ENCODE assay signal across 9 cellular contexts in genomic region chr3:184305577-184305976, GRCh38. TPM values are rescaled to one million over a fixed set of nuclear protein-coding genes. Genes with fewer than 3 reads are reported as not detected.
DNase-seq lines count a peak whose midpoint lies in the region; ATAC-seq and TF ChIP-seq lines count a peak whose summit lies in the region.
"Had no signal": no experiment of that assay in that cellular context is flagged by ENCODE, and none has a peak within 500 bp of the region (broad histone marks: within the 10 kb centered on the region; RNA-seq: fewer than 3 reads in every experiment).

No MANE protein-coding gene starts in this region.

- 38 to 45% methylated on average over 1 of the region's 1 CpG for WGBS in esophagus squamous epithelium, 2 donors

- H3K27me3 ChIP-seq in BJ (ENCODE audit: control insufficient read depth, insufficient read depth, low read length) (no peaks in the 10 kb centered on the region), HCT116 (ENCODE audit: insufficient read depth, low read length) (no peaks in the 10 kb centered on the region), left lung (no peaks in the 10 kb centered on the region), esophagus squamous epithelium (no peaks in the 10 kb centered on the region)

- no peak overlapping the region for H3K9ac ChIP-seq in HCT116 (ENCODE audit: low read length)

- TF ChIP-seq POLR2A in HCT116 (IDR thresholded peaks at IDR 0.05; ENCODE audit: borderline replicate concordance, extremely low read depth, insufficient read depth, insufficient read length) (no peak), esophagus squamous epithelium (IDR thresholded peaks at IDR 0.05) (no peak)

- TF ChIP-seq RAD21 in HCT116 (IDR thresholded peaks at IDR 0.05; ENCODE audit: low read depth), result peak; percentile 56

- DNase-seq in BJ (ENCODE audit: low read depth), result no peak
- no peak for DNase-seq in HCT116 (ENCODE audit: low read depth, low spot score)
- DNase-seq in activated naive CD8-positive, alpha-beta T cell treated with anti-CD3 and anti-CD28 coated beads for 36 hours, result no peak
- DNase-seq in left lung, result no peak
- no peak for DNase-seq in esophagus squamous epithelium (lab: John Stamatoyannopoulos, UW)
- no peak for DNase-seq in NCI-H748 treated with DMSO at 0.1 percent for 48 hours (lab: John Stamatoyannopoulos, UW)

- no peaks in the 10 kb centered on the region for H3K4me1 ChIP-seq in HCT116 (ENCODE audit: control insufficient read depth in 1 of 2, insufficient read depth in 2 of 2, low read length in 2 of 2)
- H3K4me1 ChIP-seq in left lung, result peaks cover 0 to 9% of the 10 kb centered on the region in 2 donors
- peaks cover 0 to 5% (median 2%) of the 10 kb centered on the region in 3 donors for H3K4me1 ChIP-seq in esophagus squamous epithelium

- TF ChIP-seq CTCF in BJ (IDR thresholded peaks at IDR 0.05; ENCODE audit: insufficient read depth, low read depth, low read length), result peak; percentile 41
- peak; percentile 39 to 53 (median 49); a peak in 5 of 6 replicates for TF ChIP-seq CTCF in HCT116 (IDR thresholded peaks at IDR 0.05 in 2 of 3, conservative IDR thresholded peaks at IDR 0.05 in 1 of 3; ENCODE audit: borderline replicate concordance in 1 of 3, insufficient read depth in 1 of 3, low read depth in 2 of 3, low read length in 2 of 3)
- no peak for TF ChIP-seq CTCF in left lung (IDR thresholded peaks at IDR 0.05)
- TF ChIP-seq CTCF in esophagus squamous epithelium (IDR thresholded peaks at IDR 0.05), result peak in 3 of 6 experiments; percentile 18 to 44 (median 37)

- H3K27ac ChIP-seq in HCT116 (ENCODE audit: low read depth, low read length) (no peak overlapping the region), left lung (no peak overlapping the region), esophagus squamous epithelium (no peak overlapping the region)

- H3K27ac Mint-ChIP-seq in activated naive CD8-positive, alpha-beta T cell treated with anti-CD3 and anti-CD28 coated beads for 36 hours, result peak overlapping the region; percentile 69

- H3K9me3 ChIP-seq in HCT116 (ENCODE audit: control insufficient read depth in 1 of 2, insufficient read depth in 1 of 2, low read depth in 1 of 2, low read length in 2 of 2) (no peaks in the 10 kb centered on the region), left lung (no peaks in the 10 kb centered on the region), esophagus squamous epithelium (no peaks in the 10 kb centered on the region)

- no TSS peak for BruUV-seq in HCT116 (replicated peaks; lab: Mats Ljungman, UMichigan)

- CTCF ChIA-PET in BJ (lab: Yijun Ruan, JAX), result interaction anchor here (0.6 to 1.9 kb wide), 3 partner anchors 34 to 404 kb away, joined by 3 to 6 read pairs (median 3); no protein-coding TSS in a partner anchor
- CTCF ChIA-PET in HCT116 (lab: Charles Lee), result no interaction called here

- no peaks in the 10 kb centered on the region for H4K20me1 ChIP-seq in HCT116 (ENCODE audit: insufficient read depth)

- RAD21 ChIA-PET in HCT116 (lab: Charles Lee; ENCODE audit: low non-redundant PET in 1 of 2, low total read pairs in 2 of 2, uncharacterized antibody in 2 of 2, unreplicated experiment in 2 of 2), result interaction anchor here in 1 of 2 experiments (0.7 kb wide), 1 partner anchor 102 kb away, joined by 6 read pairs; no protein-coding TSS in a partner anchor

- H3K4me3 ChIP-seq in BJ (ENCODE audit: low read depth, low read length) (no peak overlapping the region), HCT116 (replicated peaks in 1 of 2; ENCODE audit: low read depth in 1 of 2, low read length in 2 of 2) (no peak overlapping the region), left lung (no peak overlapping the region), esophagus squamous epithelium (no peak overlapping the region)

- no peaks in the 10 kb centered on the region for H3K9me3 Mint-ChIP-seq in activated naive CD8-positive, alpha-beta T cell treated with anti-CD3 and anti-CD28 coated beads for 36 hours
- H3K9me3 Mint-ChIP-seq: activated naive CD4-positive, alpha-beta T cell treated with anti-CD3 and anti-CD28 coated beads, Interleukin-2, amount 50 U/mL, for 24 hours had no signal

- H3K36me3 ChIP-seq in BJ (ENCODE audit: control insufficient read depth, insufficient read depth, low read length), result peaks cover 38% of the 10 kb centered on the region
- H3K36me3 ChIP-seq in HCT116 (ENCODE audit: control insufficient read depth in 1 of 2, insufficient read depth in 2 of 2, low read length in 2 of 2), result peaks cover 63 to 71% of the 10 kb centered on the region in 2 experiments
- peaks cover 7 to 98% of the 10 kb centered on the region in 2 donors for H3K36me3 ChIP-seq in left lung
- H3K36me3 ChIP-seq in esophagus squamous epithelium, result peaks cover 38 to 94% (median 66%) of the 10 kb centered on the region in 3 donors

- ATAC-seq in HCT116, result peak; percentile 83
- peak; percentile 46 for ATAC-seq in left lung
- ATAC-seq in GM21619 (IDR thresholded peaks at IDR 0.05; ENCODE audit: unreplicated experiment), result no peak
- no peak for ATAC-seq in GM19455 (IDR thresholded peaks at IDR 0.05; ENCODE audit: unreplicated experiment)

- peaks cover 32% of the 10 kb centered on the region for H3K4me1 Mint-ChIP-seq in activated naive CD8-positive, alpha-beta T cell treated with anti-CD3 and anti-CD28 coated beads for 36 hours

- H3K4me2 ChIP-seq in HCT116 (ENCODE audit: low read length), result no peak overlapping the region

- intact Hi-C loops in HCT116 (cut with micrococcal nuclease) (no loop called here), left lung (cut with DNase I) (no loop called here), esophagus squamous epithelium (cut with DNase I) (loop anchor here (10.0 kb wide), 1 partner anchor 49 kb away; no protein-coding TSS in a partner anchor)

- no peaks in the 10 kb centered on the region for H3K9me2 ChIP-seq in HCT116 (ENCODE audit: insufficient read depth)

- peaks cover 40% of the 10 kb centered on the region for H3K79me2 ChIP-seq in HCT116 (ENCODE audit: insufficient read depth, low read length)

- no peaks in the 10 kb centered on the region for H3K27me3 Mint-ChIP-seq in activated naive CD8-positive, alpha-beta T cell treated with anti-CD3 and anti-CD28 coated beads for 36 hours
- H3K27me3 Mint-ChIP-seq: activated naive CD4-positive, alpha-beta T cell treated with anti-CD3 and anti-CD28 coated beads, Interleukin-2, amount 50 U/mL, for 24 hours had no signal

- H3K36me3 Mint-ChIP-seq in activated naive CD8-positive, alpha-beta T cell treated with anti-CD3 and anti-CD28 coated beads for 36 hours, result peaks cover 55% of the 10 kb centered on the region

- no peak overlapping the region for H2AFZ ChIP-seq in HCT116 (ENCODE audit: low read depth, low read length, poor library complexity, severe bottlenecking)

- POLR2A ChIA-PET in BJ (lab: Charles Lee), result no interaction called here
- POLR2A ChIA-PET in HCT116 (lab: Charles Lee), result no interaction called here

- no peak overlapping the region for H3K4me3 Mint-ChIP-seq in activated naive CD8-positive, alpha-beta T cell treated with anti-CD3 and anti-CD28 coated beads for 36 hours
- H3K4me3 Mint-ChIP-seq: activated naive CD4-positive, alpha-beta T cell treated with anti-CD3 and anti-CD28 coated beads, Interleukin-2, amount 50 U/mL, for 24 hours had no signal

TF ChIP-seq in HCT116, 20 proteins besides CTCF, POLR2A, EP300 and RAD21 (continues in another document):
- TF ChIP-seq TCF7L2 (IDR thresholded peaks at IDR 0.05; ENCODE audit: borderline replicate concordance, extremely low read depth, insufficient read depth, insufficient read length), result no peak

RNA-seq across cellular contexts. Expression of gene PSMD2, which starts 6.5 kb away (rescaled TPM):
- polyA plus RNA-seq in BJ (2011; rRNA removed), result 262 and 330 TPM in 2 replicates
- 366 and 510 TPM in 2 replicates for polyA minus RNA-seq in BJ (2011; rRNA and poly(A)+ RNA removed)
- total RNA-seq in HCT116 (2021; ENCODE audit: unreplicated experiment) (402 TPM), left lung (100 to 1,000 TPM; 195 to 263 TPM), esophagus squamous epithelium (100 to 1,000 TPM; 209 to 362 (median 235) TPM)
- polyA plus RNA-seq in HCT116 (2012), result 346 and 369 TPM in 2 replicates
- total RNA-seq in activated naive CD8-positive, alpha-beta T cell treated with anti-CD3 and anti-CD28 coated beads for 36 hours, result 100 to 1,000 TPM; 257 to 282 TPM

RNA-seq across cellular contexts. Expression of gene EIF4G1, which starts 8.8 kb away (rescaled TPM):
- 222 and 370 TPM in 2 replicates for polyA plus RNA-seq in BJ (2011; rRNA removed)
- 187 and 236 TPM in 2 replicates for polyA minus RNA-seq in BJ (2011; rRNA and poly(A)+ RNA removed)
- 496 TPM for total RNA-seq in HCT116 (2021; ENCODE audit: unreplicated experiment)
- polyA plus RNA-seq in HCT116 (2012), result 272 and 284 TPM in 2 replicates
- total RNA-seq in activated naive CD8-positive, alpha-beta T cell treated with anti-CD3 and anti-CD28 coated beads for 36 hours, result 100 to 1,000 TPM; 644 to 660 TPM
- 100 to 1,000 TPM; 336 to 406 TPM for total RNA-seq in left lung
- 100 to 1,000 TPM; 272 to 462 (median 352) TPM for total RNA-seq in esophagus squamous epithelium

RNA-seq across cellular contexts. Expression of gene ECE2, which starts 29.8 kb away (rescaled TPM):
- polyA plus RNA-seq in BJ (2011; rRNA removed), result not detected in 2 replicates
- polyA minus RNA-seq in BJ (2011; rRNA and poly(A)+ RNA removed), result not detected in 2 replicates
- total RNA-seq in HCT116 (2021; ENCODE audit: unreplicated experiment) (not detected), left lung (not detected), esophagus squamous epithelium (not detected)
- 0.02 TPM in 1 of 2 replicates, not detected in the other for polyA plus RNA-seq in HCT116 (2012)
- total RNA-seq in activated naive CD8-positive, alpha-beta T cell treated with anti-CD3 and anti-CD28 coated beads for 36 hours, result not detected

RNA-seq across cellular contexts. Expression of gene FAM131A, which starts 31.8 kb away (rescaled TPM):
- polyA plus RNA-seq in BJ (2011; rRNA removed), result 5.4 and 9.3 TPM in 2 replicates
- polyA minus RNA-seq in BJ (2011; rRNA and poly(A)+ RNA removed), result 7.7 and 8.1 TPM in 2 replicates
- total RNA-seq in HCT116 (2021; ENCODE audit: unreplicated experiment) (17.8 TPM), left lung (10 to 100 TPM; 14.7 to 19.2 TPM), esophagus squamous epithelium (10 to 100 TPM in 2 of 4 donors, 1 to 10 TPM in 2; 7.4 to 20.2 (median 10.4) TPM)
- 16.5 and 18.7 TPM in 2 replicates for polyA plus RNA-seq in HCT116 (2012)
- 1 to 10 TPM; 2.1 to 3.4 TPM for total RNA-seq in activated naive CD8-positive, alpha-beta T cell treated with anti-CD3 and anti-CD28 coated beads for 36 hours

RNA-seq across cellular contexts. Expression of gene CAMK2N2, which starts 44.2 kb away (rescaled TPM):
- polyA plus RNA-seq in BJ (2011; rRNA removed), result 0.17 and 0.28 TPM in 2 replicates
- 0.24 and 0.41 TPM in 2 replicates for polyA minus RNA-seq in BJ (2011; rRNA and poly(A)+ RNA removed)
- total RNA-seq in HCT116 (2021; ENCODE audit: unreplicated experiment), result 5.1 TPM
- polyA plus RNA-seq in HCT116 (2012), result 1.5 and 2.0 TPM in 2 replicates
- total RNA-seq in activated naive CD8-positive, alpha-beta T cell treated with anti-CD3 and anti-CD28 coated beads for 36 hours, result not detected
- 1 to 10 TPM in 1 of 2 donors, under 1 TPM in 1; 0.34 to 1.0 TPM for total RNA-seq in left lung
- not detected for total RNA-seq in esophagus squamous epithelium

Comparison
In these comparisons a context has a peak if more than half of its experiments do, and no peak if none do; other contexts are left out.
1. CTCF ChIP-seq: peak in BJ (single experiment) and HCT116 (3 of 3); none in left lung (0 of 2).
2. ATAC-seq: peak in HCT116 (single experiment) and left lung (single experiment); none in GM21619 (single experiment) and GM19455 (single experiment).